13 cellular contexts compared by ENCODE assay signal in the genomic region with DNA sequence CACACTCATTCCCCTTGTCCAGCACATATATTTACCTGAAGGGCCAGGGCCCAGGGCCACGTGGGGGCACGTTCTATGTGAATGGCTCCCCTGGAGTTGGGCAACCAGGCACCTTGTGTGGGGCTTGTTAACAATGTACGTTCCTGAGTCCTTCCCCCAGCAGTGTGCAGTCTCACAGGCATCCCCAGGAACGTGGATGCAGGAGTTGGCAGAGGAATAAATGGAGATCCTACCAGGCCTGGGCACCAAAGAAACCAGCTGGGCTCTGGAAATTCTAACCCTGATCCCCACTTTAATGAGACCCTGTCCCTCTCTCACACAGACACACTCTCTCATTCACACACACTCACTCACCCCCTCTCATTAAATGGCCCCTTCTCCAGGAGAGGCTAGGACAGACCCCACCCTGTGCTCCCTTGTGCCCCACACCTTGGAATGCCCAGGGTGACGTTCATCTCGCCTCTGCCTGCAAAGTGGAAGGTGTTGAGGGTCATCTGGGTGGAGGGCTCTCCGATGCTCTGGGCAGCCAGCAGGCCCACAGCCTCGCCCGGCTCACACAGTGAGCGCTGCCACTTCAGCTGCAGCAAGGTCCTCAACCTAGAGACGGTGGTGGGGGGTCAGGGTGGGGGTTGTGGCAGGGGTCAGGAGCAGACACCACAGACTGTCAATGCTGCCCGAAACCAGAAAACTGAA.
DNase-seq lines count a peak whose midpoint lies in the region; ATAC-seq and TF ChIP-seq lines count a peak whose summit lies in the region.
"Had no signal": no experiment of that assay in that cellular context is flagged by ENCODE, and none has a peak within 500 bp of the region (broad histone marks: within the 10 kb centered on the region; RNA-seq: fewer than 3 reads in every experiment).

No MANE protein-coding gene starts in this region.

- no peak overlapping the region; the same call in 1 of the 2 replicates for H3K9ac ChIP-seq in BLaER1
- H3K9ac ChIP-seq: parathyroid adenoma had no signal

- peaks cover 70 to 79% (median 76%) of the 10 kb centered on the region in 3 donors for H3K4me1 Mint-ChIP-seq in CD8-positive, alpha-beta memory T cell
- H3K4me1 Mint-ChIP-seq in activated naive CD8-positive, alpha-beta T cell treated with anti-CD3 and anti-CD28 coated beads for 36 hours, result peaks cover 71% of the 10 kb centered on the region
- peaks cover 47 to 78% (median 73%) of the 10 kb centered on the region in 4 donors for H3K4me1 Mint-ChIP-seq in naive thymus-derived CD8-positive, alpha-beta T cell

- H3K4me3 ChIP-seq in BLaER1 (no peak overlapping the region), body of pancreas (no peak overlapping the region)
- no peak overlapping the region for H3K4me3 ChIP-seq in CD8-positive, alpha-beta memory T cell (ENCODE audit: low read length)
- H3K4me3 ChIP-seq: testis had no signal

- 93 to 94% methylated on average over 12 of the region's 12 CpGs for WGBS in body of pancreas, 2 donors

- ATAC-seq in naive thymus-derived CD8-positive, alpha-beta T cell, result no peak
- ATAC-seq in body of pancreas, result no peak

- peaks cover 0 to 8% of the 10 kb centered on the region in 2 donors for H3K27me3 Mint-ChIP-seq in CD8-positive, alpha-beta memory T cell
- no peaks in the 10 kb centered on the region for H3K27me3 Mint-ChIP-seq in activated naive CD8-positive, alpha-beta T cell treated with anti-CD3 and anti-CD28 coated beads for 36 hours
- peaks cover 0 to 3% (median 0%) of the 10 kb centered on the region in 5 donors for H3K27me3 Mint-ChIP-seq in naive thymus-derived CD8-positive, alpha-beta T cell

- peaks cover 5 to 40% (median 14%) of the 10 kb centered on the region in 3 donors for H3K36me3 Mint-ChIP-seq in CD8-positive, alpha-beta memory T cell
- H3K36me3 Mint-ChIP-seq in activated naive CD8-positive, alpha-beta T cell treated with anti-CD3 and anti-CD28 coated beads for 36 hours, result peaks cover 66% of the 10 kb centered on the region
- peaks cover 0 to 21% (median 19%) of the 10 kb centered on the region in 3 donors for H3K36me3 Mint-ChIP-seq in naive thymus-derived CD8-positive, alpha-beta T cell

- intact Hi-C loops in body of pancreas (cut with DNase I), result no loop called here

- H3K9me3 ChIP-seq in BLaER1 (no peaks in the 10 kb centered on the region), body of pancreas (no peaks in the 10 kb centered on the region)
- no peaks in the 10 kb centered on the region for H3K9me3 ChIP-seq in CD8-positive, alpha-beta memory T cell (ENCODE audit: low read length)
- H3K9me3 ChIP-seq: testis had no signal

- H3K27ac ChIP-seq in BLaER1 (peak overlapping the region; percentile 98), body of pancreas (no peak overlapping the region)
- no peak overlapping the region for H3K27ac ChIP-seq in CD8-positive, alpha-beta memory T cell (ENCODE audit: low read depth, low read length)
- H3K27ac ChIP-seq: parathyroid adenoma, testis had no signal

- H3K4me2 ChIP-seq in BLaER1, result peak overlapping the region; percentile 93

- H3K36me3 ChIP-seq in BLaER1 (peaks cover 61% of the 10 kb centered on the region), body of pancreas (replicated peaks in 1 of 2; ENCODE audit: insufficient read depth in 1 of 2, low read depth in 2 of 2) (peaks cover 0 to 3% of the 10 kb centered on the region in 2 donors)
- H3K36me3 ChIP-seq in CD8-positive, alpha-beta memory T cell (ENCODE audit: insufficient read depth, low read length), result peaks cover 2% of the 10 kb centered on the region

- no peaks in the 10 kb centered on the region for H4K20me1 ChIP-seq in BLaER1

- peak overlapping the region in 3 of 7 donors; percentile 41 to 87 (median 73) for H3K4me3 Mint-ChIP-seq in CD8-positive, alpha-beta memory T cell
- no peak overlapping the region for H3K4me3 Mint-ChIP-seq in activated naive CD8-positive, alpha-beta T cell treated with anti-CD3 and anti-CD28 coated beads for 36 hours
- H3K4me3 Mint-ChIP-seq in naive thymus-derived CD8-positive, alpha-beta T cell, result peak overlapping the region in 5 of 10 donors; percentile 36 to 88 (median 40)
- H3K4me3 Mint-ChIP-seq: HFFc6 had no signal

- CTCF ChIA-PET in CD8-positive, alpha-beta memory T cell (lab: Charles Lee), result interaction anchor here (1.2 to 7.5 kb wide), 8 partner anchors 9 to 210 kb away, joined by 3 to 58 read pairs (median 4); partner anchors contain the start of gene ST3GAL5

- H3K4me1 ChIP-seq in BLaER1 (peaks cover 66% of the 10 kb centered on the region), body of pancreas (peaks cover 35% of the 10 kb centered on the region)
- H3K4me1 ChIP-seq in CD8-positive, alpha-beta memory T cell (ENCODE audit: insufficient read depth, low read length), result peaks cover 69% of the 10 kb centered on the region
- H3K4me1 ChIP-seq: parathyroid adenoma had no signal

- DNase-seq in CD8-positive, alpha-beta memory T cell, result no peak
- no peak for DNase-seq in activated naive CD8-positive, alpha-beta T cell treated with anti-CD3 and anti-CD28 coated beads for 36 hours
- no peak for DNase-seq in naive thymus-derived CD8-positive, alpha-beta T cell
- no peak for DNase-seq in NCI-H2107 treated with DMSO at 0.1 percent for 48 hours (lab: John Stamatoyannopoulos, UW; ENCODE audit: unreplicated experiment)
- DNase-seq in body of pancreas, result no peak
- no peak for DNase-seq in D341Med (ENCODE audit: low spot score)
- no peak for DNase-seq in NCI-H526 treated with DMSO at 0.1 percent for 48 hours (lab: John Stamatoyannopoulos, UW)
- DNase-seq: caudate nucleus, EL, HFFc6, testis had no signal

- TF ChIP-seq POLR2A in body of pancreas (IDR thresholded peaks at IDR 0.05), result no peak

- H3K9me3 Mint-ChIP-seq in CD8-positive, alpha-beta memory T cell, result peaks cover 0 to 2% (median 0%) of the 10 kb centered on the region in 5 donors
- H3K9me3 Mint-ChIP-seq in activated naive CD8-positive, alpha-beta T cell treated with anti-CD3 and anti-CD28 coated beads for 36 hours, result no peaks in the 10 kb centered on the region
- H3K9me3 Mint-ChIP-seq in naive thymus-derived CD8-positive, alpha-beta T cell, result peaks cover 0 to 2% (median 0%) of the 10 kb centered on the region in 9 donors
- H3K9me3 Mint-ChIP-seq: HFFc6 had no signal

- no peak for TF ChIP-seq CTCF in body of pancreas (IDR thresholded peaks at IDR 0.05)

- POLR2A ChIA-PET in CD8-positive, alpha-beta memory T cell (lab: Charles Lee), result no interaction called here
- POLR2A ChIA-PET in naive thymus-derived CD8-positive, alpha-beta T cell (lab: Charles Lee), result interaction anchor here (0.5 to 3.8 kb wide), 4 partner anchors 59 to 189 kb away, joined by 3 to 38 read pairs (median 4); partner anchors contain the start of gene ST3GAL5

- H3K27ac Mint-ChIP-seq in CD8-positive, alpha-beta memory T cell, result peak overlapping the region; percentile 97 to 100 (median 100)
- peak overlapping the region; percentile 96 for H3K27ac Mint-ChIP-seq in activated naive CD8-positive, alpha-beta T cell treated with anti-CD3 and anti-CD28 coated beads for 36 hours
- H3K27ac Mint-ChIP-seq in naive thymus-derived CD8-positive, alpha-beta T cell, result peak overlapping the region; percentile 98 to 100 (median 100)
- H3K27ac Mint-ChIP-seq: HFFc6 had no signal

- H3K27me3 ChIP-seq in BLaER1 (no peaks in the 10 kb centered on the region), body of pancreas (no peaks in the 10 kb centered on the region)
- H3K27me3 ChIP-seq in CD8-positive, alpha-beta memory T cell (ENCODE audit: insufficient read depth, low read length, poor library complexity, severe bottlenecking), result no peaks in the 10 kb centered on the region
- H3K27me3 ChIP-seq: testis had no signal
